In the genomic region with DNA sequence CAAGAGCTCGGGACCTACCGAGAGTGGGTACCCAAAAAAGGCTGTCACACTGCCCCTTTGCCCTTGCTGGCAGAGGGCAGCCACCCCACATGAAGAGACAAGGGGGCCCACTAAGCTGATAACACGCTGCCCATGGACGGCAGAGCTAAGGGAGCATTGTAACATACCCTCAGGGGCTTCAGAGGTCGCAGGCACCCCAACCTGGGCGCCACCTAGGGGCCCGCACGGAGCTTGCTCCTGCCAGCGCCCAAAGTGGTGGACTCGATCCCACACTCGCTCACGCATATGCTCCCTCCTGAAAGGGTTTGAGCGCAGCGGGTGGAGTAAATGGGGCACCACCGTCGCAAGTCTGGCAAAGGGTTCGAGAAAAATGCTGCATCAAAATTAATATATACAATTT, we compare ENCODE assay signal across 14 cellular contexts.
A peak's percentile ranks its signal among the peaks of the same experiment; 100 is the strongest.
DNase-seq lines count a peak whose midpoint lies in the region; ATAC-seq and TF ChIP-seq lines count a peak whose summit lies in the region.
"Had no signal": no experiment of that assay in that cellular context is flagged by ENCODE, and none has a peak within 500 bp of the region (broad histone marks: within the 10 kb centered on the region; RNA-seq: fewer than 3 reads in every experiment).

No MANE protein-coding gene starts in this region.

- peak; percentile 99 for ATAC-seq in GM23338
- no peak for ATAC-seq in body of pancreas

- H2AFZ ChIP-seq in GM23338 (peak overlapping the region; percentile 86; the same call in 1 of the 2 replicates), neural progenitor cell (replicated peaks) (peak overlapping the region; percentile 85)

- H3K9me3 Mint-ChIP-seq in GM23338 = no peaks in the 10 kb centered on the region
- no peaks in the 10 kb centered on the region for H3K9me3 Mint-ChIP-seq in neural progenitor cell

- intact Hi-C loops in body of pancreas (cut with DNase I) = no loop called here

- H4K20me1 ChIP-seq in GM23338 (replicated peaks; ENCODE audit: insufficient read depth) (no peaks in the 10 kb centered on the region), neural progenitor cell (ENCODE audit: low read depth) (no peaks in the 10 kb centered on the region)

- no peak overlapping the region for H3K27ac ChIP-seq in GM23338 (ENCODE audit: low read depth)
- no peak overlapping the region for H3K27ac ChIP-seq in neural progenitor cell
- no peak overlapping the region for H3K27ac ChIP-seq in body of pancreas
- H3K27ac ChIP-seq: adrenal gland, KMS-11, SK-N-MC, stomach had no signal

- H3K4me1 Mint-ChIP-seq in GM23338 = no peaks in the 10 kb centered on the region
- no peaks in the 10 kb centered on the region for H3K4me1 Mint-ChIP-seq in neural progenitor cell
- H3K4me1 Mint-ChIP-seq: CD4-positive, CD25-positive, alpha-beta regulatory T cell had no signal

- H3K9ac ChIP-seq in neural progenitor cell = no peak overlapping the region
- H3K9ac ChIP-seq: KMS-11 had no signal

- H3K4me3 Mint-ChIP-seq in GM23338 (no peak overlapping the region), neural progenitor cell (no peak overlapping the region)
- H3K4me3 Mint-ChIP-seq: CD4-positive, CD25-positive, alpha-beta regulatory T cell had no signal

- H3K9me2 ChIP-seq in GM23338 (ENCODE audit: insufficient read depth) = no peaks in the 10 kb centered on the region

- H3K4me1 ChIP-seq in GM23338 (ENCODE audit: insufficient read depth) = no peaks in the 10 kb centered on the region
- H3K4me1 ChIP-seq in neural progenitor cell = no peaks in the 10 kb centered on the region
- no peaks in the 10 kb centered on the region for H3K4me1 ChIP-seq in body of pancreas
- H3K4me1 ChIP-seq: adrenal gland, stomach had no signal

- TF ChIP-seq CTCF in GM23338 (conservative IDR thresholded peaks at IDR 0.05; ENCODE audit: low read depth in 2 of 2) = peak; percentile 68 to 74
- TF ChIP-seq CTCF in neural progenitor cell (IDR thresholded peaks at IDR 0.05) = peak; percentile 58
- TF ChIP-seq CTCF in body of pancreas (IDR thresholded peaks at IDR 0.05) = no peak

- no peak for TF ChIP-seq POLR2A in body of pancreas (IDR thresholded peaks at IDR 0.05)

- H3K27ac Mint-ChIP-seq in GM23338 (no peak overlapping the region), neural progenitor cell (no peak overlapping the region)
- H3K27ac Mint-ChIP-seq: CD4-positive, CD25-positive, alpha-beta regulatory T cell had no signal

- no peaks in the 10 kb centered on the region for H3F3A ChIP-seq in GM23338 (replicated peaks; ENCODE audit: low read depth)
- no peaks in the 10 kb centered on the region for H3F3A ChIP-seq in neural progenitor cell (ENCODE audit: low read depth)

- H3K27me3 Mint-ChIP-seq in GM23338 (ENCODE audit: insufficient read depth, low read depth, poor library complexity) = no peaks in the 10 kb centered on the region
- no peaks in the 10 kb centered on the region for H3K27me3 Mint-ChIP-seq in neural progenitor cell (ENCODE audit: insufficient read depth, low read depth)
- H3K27me3 Mint-ChIP-seq: CD4-positive, CD25-positive, alpha-beta regulatory T cell had no signal

- no peak overlapping the region for H3K4me3 ChIP-seq in GM23338
- H3K4me3 ChIP-seq in neural progenitor cell = no peak overlapping the region
- H3K4me3 ChIP-seq in body of pancreas = no peak overlapping the region
- H3K4me3 ChIP-seq: adrenal gland, lung, SK-N-MC, stomach had no signal

- H3K79me2 ChIP-seq in GM23338 (replicated peaks; ENCODE audit: insufficient read depth) = no peaks in the 10 kb centered on the region
- no peaks in the 10 kb centered on the region for H3K79me2 ChIP-seq in neural progenitor cell (ENCODE audit: low read depth)

- no peaks in the 10 kb centered on the region for H3K27me3 ChIP-seq in GM23338 (ENCODE audit: insufficient read depth)
- H3K27me3 ChIP-seq in neural progenitor cell = no peaks in the 10 kb centered on the region
- no peaks in the 10 kb centered on the region for H3K27me3 ChIP-seq in body of pancreas
- H3K27me3 ChIP-seq: adrenal gland, stomach had no signal

- DNase-seq in ELF-1 (ENCODE audit: low read depth, low spot score) (peak; percentile 23), GM23338 (ENCODE audit: low spot score) (peak; percentile 73), UCSD-AML1 (lab: John Stamatoyannopoulos, UW; ENCODE audit: unreplicated experiment) (peak; percentile 10), neural progenitor cell (ENCODE audit: low spot score) (peak; percentile 36), NCI-H2081 (lab: John Stamatoyannopoulos, UW) (no peak), body of pancreas (no peak), NCI-H187 treated with DMSO at 0.1 percent for 48 hours (lab: John Stamatoyannopoulos, UW) (no peak)
- DNase-seq: adrenal gland; CD4-positive, CD25-positive, alpha-beta regulatory T cell; NCI-H187; stomach had no signal

- H3K4me2 ChIP-seq in GM23338 = no peak overlapping the region
- H3K4me2 ChIP-seq in neural progenitor cell = no peak overlapping the region
- H3K4me2 ChIP-seq: KMS-11 had no signal

- H3K36me3 ChIP-seq in GM23338 (ENCODE audit: insufficient read depth) = no peaks in the 10 kb centered on the region
- H3K36me3 ChIP-seq in neural progenitor cell = no peaks in the 10 kb centered on the region
- H3K36me3 ChIP-seq in body of pancreas (replicated peaks in 1 of 2; ENCODE audit: insufficient read depth in 1 of 2, low read depth in 2 of 2) = no peaks in the 10 kb centered on the region
- H3K36me3 ChIP-seq: adrenal gland, stomach had no signal

- no peaks in the 10 kb centered on the region for H3K9me3 ChIP-seq in neural progenitor cell (ENCODE audit: low read depth)
- H3K9me3 ChIP-seq in body of pancreas = no peaks in the 10 kb centered on the region
- H3K9me3 ChIP-seq: adrenal gland had no signal

- 55 to 57% methylated on average over 17 of the region's 17 CpGs for WGBS in body of pancreas, 2 donors

- H3K36me3 Mint-ChIP-seq in GM23338 (ENCODE audit: low read depth) (no peaks in the 10 kb centered on the region), neural progenitor cell (no peaks in the 10 kb centered on the region)
- H3K36me3 Mint-ChIP-seq: CD4-positive, CD25-positive, alpha-beta regulatory T cell had no signal

TF ChIP-seq in GM23338, 12 proteins besides CTCF, POLR2A, EP300 and RAD21:
- TF ChIP-seq POLR2AphosphoS5 (IDR thresholded peaks at IDR 0.05; ENCODE audit: low read depth) (no peak), ZNF331 (CRISPR knock-in tag; IDR thresholded peaks at IDR 0.05; ENCODE audit: low read depth) (no peak), ZNF114 (CRISPR knock-in tag; IDR thresholded peaks at IDR 0.05) (no peak), EZH2 (IDR thresholded peaks at IDR 0.05; ENCODE audit: low read depth, unreplicated experiment) (no peak)
- TF ChIP-seq, protein P1, sequence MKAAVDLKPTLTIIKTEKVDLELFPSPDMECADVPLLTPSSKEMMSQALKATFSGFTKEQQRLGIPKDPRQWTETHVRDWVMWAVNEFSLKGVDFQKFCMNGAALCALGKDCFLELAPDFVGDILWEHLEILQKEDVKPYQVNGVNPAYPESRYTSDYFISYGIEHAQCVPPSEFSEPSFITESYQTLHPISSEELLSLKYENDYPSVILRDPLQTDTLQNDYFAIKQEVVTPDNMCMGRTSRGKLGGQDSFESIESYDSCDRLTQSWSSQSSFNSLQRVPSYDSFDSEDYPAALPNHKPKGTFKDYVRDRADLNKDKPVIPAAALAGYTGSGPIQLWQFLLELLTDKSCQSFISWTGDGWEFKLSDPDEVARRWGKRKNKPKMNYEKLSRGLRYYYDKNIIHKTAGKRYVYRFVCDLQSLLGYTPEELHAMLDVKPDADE (IDR thresholded peaks at IDR 0.05) = no peak

Comparison
In these comparisons a context has a peak if more than half of its experiments do, and no peak if none do; other contexts are left out.
1. DNase-seq: peak in ELF-1 (single experiment), GM23338 (single experiment), UCSD-AML1 (single experiment) and neural progenitor cell (single experiment); none in NCI-H2081 (0 of 2), body of pancreas (0 of 4) and NCI-H187 treated with DMSO at 0.1 percent for 48 hours (single experiment).
2. CTCF ChIP-seq: peak in GM23338 (2 of 2) and neural progenitor cell (single experiment); none in body of pancreas (0 of 7).